ENCODE assay signal across 10 cellular contexts in the genomic region with DNA sequence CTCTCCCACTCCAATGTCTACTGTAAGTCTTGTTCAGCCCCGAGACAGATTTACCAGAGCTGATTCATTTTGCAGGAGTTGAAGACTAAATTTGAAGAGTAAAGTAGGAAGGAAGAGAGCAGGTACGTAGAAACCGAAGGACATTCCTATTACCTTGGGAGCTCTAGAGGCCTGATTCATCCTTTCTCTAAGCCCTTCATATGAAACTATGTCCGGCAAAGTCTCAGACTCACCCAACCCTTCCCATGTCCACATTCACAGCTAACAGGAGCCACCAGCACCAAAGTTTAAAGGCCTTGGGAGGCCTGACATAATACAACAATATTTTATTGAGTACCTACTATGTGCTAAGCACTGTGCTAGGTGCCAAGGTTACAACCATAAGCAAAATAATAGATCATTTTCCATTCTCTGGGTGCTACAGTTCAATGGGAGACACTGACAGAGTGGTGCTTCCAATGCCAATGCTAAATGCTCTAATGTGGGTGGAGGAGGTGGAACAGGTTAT.
DNase-seq lines count a peak whose midpoint lies in the region; ATAC-seq and TF ChIP-seq lines count a peak whose summit lies in the region.
"Had no signal": no experiment of that assay in that cellular context is flagged by ENCODE, and none has a peak within 500 bp of the region (broad histone marks: within the 10 kb centered on the region; RNA-seq: fewer than 3 reads in every experiment).

No MANE protein-coding gene starts in this region.

- peak overlapping the region; percentile 81 to 90 (median 88) for H3K27ac Mint-ChIP-seq in CD4-positive, CD25-positive, alpha-beta regulatory T cell

- WGBS in HUES64 = 76% methylated on average over 4 of the region's 4 CpGs
- 90 to 94% methylated on average over 4 of the region's 4 CpGs for WGBS in body of pancreas, 2 donors

- intact Hi-C loops in body of pancreas (cut with DNase I) = no loop called here

- peak overlapping the region in 1 of 4 donors; percentile 75 for H3K4me3 Mint-ChIP-seq in CD4-positive, CD25-positive, alpha-beta regulatory T cell

- H3K27ac ChIP-seq in CD4-positive, CD25-positive, alpha-beta regulatory T cell (ENCODE audit: insufficient read depth, low read length, poor library complexity, severe bottlenecking) = peak overlapping the region; percentile 64
- peak overlapping the region; percentile 98 for H3K27ac ChIP-seq in HUES64 (ENCODE audit: low read depth, low read length)
- H3K27ac ChIP-seq in body of pancreas = peak overlapping the region; percentile 54 to 81 (median 63)
- peak overlapping the region; percentile 39 to 49 for H3K27ac ChIP-seq in mucosa of rectum (ENCODE audit: low read depth in 2 of 2, low read length in 2 of 2)

- H3K9me3 Mint-ChIP-seq in CD4-positive, CD25-positive, alpha-beta regulatory T cell = no peaks in the 10 kb centered on the region

- no peak overlapping the region for H3K4me3 ChIP-seq in CD4-positive, CD25-positive, alpha-beta regulatory T cell (ENCODE audit: low read depth, low read length)
- H3K4me3 ChIP-seq in HUES64 (ENCODE audit: low read length) (0 out of 2 replicates have a peak overlapping the region, but pooled peaks have one; percentile 12), body of pancreas (no peak overlapping the region), mucosa of rectum (ENCODE audit: low read length in 2 of 2) (no peak overlapping the region)
- H3K4me3 ChIP-seq: tibial artery had no signal

- peak overlapping the region; percentile 65 for H3K9ac ChIP-seq in HUES64 (ENCODE audit: low read depth, low read length)
- H3K9ac ChIP-seq in mucosa of rectum (ENCODE audit: low read depth in 1 of 2, low read length in 2 of 2) = no peak overlapping the region

- peaks cover 9 to 24% (median 17%) of the 10 kb centered on the region in 4 donors for H3K4me1 Mint-ChIP-seq in CD4-positive, CD25-positive, alpha-beta regulatory T cell

- no peaks in the 10 kb centered on the region for H3K36me3 Mint-ChIP-seq in CD4-positive, CD25-positive, alpha-beta regulatory T cell

- H3K27me3 ChIP-seq in CD4-positive, CD25-positive, alpha-beta regulatory T cell (ENCODE audit: control insufficient read depth, insufficient read depth, low read length) = no peaks in the 10 kb centered on the region
- H3K27me3 ChIP-seq in HUES64 (ENCODE audit: insufficient read depth, low read length) (no peaks in the 10 kb centered on the region), body of pancreas (no peaks in the 10 kb centered on the region), mucosa of rectum (ENCODE audit: control insufficient read depth in 2 of 2, insufficient read depth in 2 of 2, low read length in 2 of 2) (no peaks in the 10 kb centered on the region)
- H3K27me3 ChIP-seq: tibial artery had no signal

- TF ChIP-seq POLR2A in body of pancreas (IDR thresholded peaks at IDR 0.05) = no peak

- no peak for TF ChIP-seq CTCF in body of pancreas (IDR thresholded peaks at IDR 0.05)

- no peaks in the 10 kb centered on the region for H3K9me3 ChIP-seq in CD4-positive, CD25-positive, alpha-beta regulatory T cell (ENCODE audit: control insufficient read depth in 2 of 2, low read length in 2 of 2)
- peaks cover 5% of the 10 kb centered on the region for H3K9me3 ChIP-seq in HUES64 (ENCODE audit: insufficient read depth, low read depth, low read length)
- no peaks in the 10 kb centered on the region for H3K9me3 ChIP-seq in body of pancreas
- no peaks in the 10 kb centered on the region for H3K9me3 ChIP-seq in mucosa of rectum (ENCODE audit: control insufficient read depth in 2 of 2, low read length in 2 of 2)
- H3K9me3 ChIP-seq: tibial artery had no signal

- DNase-seq in CD4-positive, CD25-positive, alpha-beta regulatory T cell = no peak
- DNase-seq in body of pancreas = no peak
- DNase-seq in T-helper 9 cell = no peak
- no peak for DNase-seq in GF-D8 (lab: John Stamatoyannopoulos, UW)
- no peak for DNase-seq in NCI-H226
- DNase-seq: DND-41, tibial artery had no signal

- H3K4me1 ChIP-seq in CD4-positive, CD25-positive, alpha-beta regulatory T cell (ENCODE audit: control insufficient read depth, insufficient read depth, low read length, poor library complexity, severe bottlenecking) = peaks cover 16% of the 10 kb centered on the region
- H3K4me1 ChIP-seq in HUES64 (ENCODE audit: insufficient read depth, low read length) (peaks cover 18% of the 10 kb centered on the region), body of pancreas (peaks cover 16% of the 10 kb centered on the region), mucosa of rectum (ENCODE audit: control insufficient read depth in 2 of 2, insufficient read depth in 2 of 2, low read length in 2 of 2) (peaks cover 7 to 17% of the 10 kb centered on the region in 2 donors)

- H3K27me3 Mint-ChIP-seq in CD4-positive, CD25-positive, alpha-beta regulatory T cell = no peaks in the 10 kb centered on the region

- ATAC-seq in CD4-positive, CD25-positive, alpha-beta regulatory T cell (ENCODE audit: low read depth in 2 of 2) = no peak
- ATAC-seq in body of pancreas = no peak
- no peak for ATAC-seq in GM18870 (IDR thresholded peaks at IDR 0.05; ENCODE audit: unreplicated experiment)

- no peaks in the 10 kb centered on the region for H3K36me3 ChIP-seq in CD4-positive, CD25-positive, alpha-beta regulatory T cell (ENCODE audit: control insufficient read depth, insufficient read depth, low read length)
- H3K36me3 ChIP-seq in HUES64 (ENCODE audit: insufficient read depth, low read length) = no peaks in the 10 kb centered on the region
- H3K36me3 ChIP-seq in body of pancreas (replicated peaks in 1 of 2; ENCODE audit: insufficient read depth in 1 of 2, low read depth in 2 of 2) = no peaks in the 10 kb centered on the region
- H3K36me3 ChIP-seq in mucosa of rectum (ENCODE audit: control insufficient read depth in 2 of 2, insufficient read depth in 2 of 2, low read length in 2 of 2) = no peaks in the 10 kb centered on the region
- H3K36me3 ChIP-seq: tibial artery had no signal

Comparison
In these comparisons a context has a peak if more than half of its experiments do, and no peak if none do; other contexts are left out.
1. H3K27ac ChIP-seq: peak in every context shown above with its lines; median percentile 98 in HUES64; 64 in CD4-positive, CD25-positive, alpha-beta regulatory T cell; 63 in body of pancreas; 44 in mucosa of rectum.